In genomic region chr6:157107915-157108651, GRCh38 we compare ENCODE assay signal across 9 cellular contexts.
DNase-seq lines count a peak whose midpoint lies in the region; ATAC-seq lines count a peak whose summit lies in the region.
"Had no signal": no experiment of that assay in that cellular context is flagged by ENCODE, and none has a peak within 500 bp of the region (broad histone marks: within the 10 kb centered on the region; RNA-seq: fewer than 3 reads in every experiment).

No MANE protein-coding gene starts in this region.

- no peak overlapping the region for H3K27ac ChIP-seq in aorta (ENCODE audit: low read depth in 1 of 2, low read length in 2 of 2)

- H3K36me3 ChIP-seq in aorta (ENCODE audit: control insufficient read depth in 1 of 2, insufficient read depth in 2 of 2, low read length in 1 of 2) = no peaks in the 10 kb centered on the region

- DNase-seq in stimulated activated CD4-positive, alpha-beta T cell treated with anti-CD3 and anti-CD28 coated beads, Interleukin-1b, Interleukin-23, amount 100 ng/mL, for 48 hours = peak; percentile 15
- no peak for DNase-seq in stimulated activated CD4-positive, alpha-beta T cell treated with anti-CD3 and anti-CD28 coated beads, Interleukin-12 subunit alpha, Interleukin-12 subunit beta, amount 100 ng/mL, for 4 hours
- DNase-seq in amniotic epithelial cell (ENCODE audit: low read depth) = peak; percentile 98
- no peak for DNase-seq in left lobe of liver (ENCODE audit: low spot score)
- DNase-seq in aorta = no peak
- DNase-seq in GM19238 (ENCODE audit: insufficient read length, low spot score) = no peak
- no peak for DNase-seq in NCI-H446 (lab: John Stamatoyannopoulos, UW)
- DNase-seq: SHP77 had no signal

- H3K9me3 ChIP-seq in aorta (ENCODE audit: control insufficient read depth, low read length) = no peaks in the 10 kb centered on the region

- no peaks in the 10 kb centered on the region for H3K27me3 ChIP-seq in aorta (ENCODE audit: control insufficient read depth in 1 of 2, insufficient read depth in 2 of 2, low read length in 1 of 2)

- H3K4me3 ChIP-seq in aorta (ENCODE audit: low read length in 2 of 2) = no peak overlapping the region

- intact Hi-C loops in aorta (cut with DNase I) = no loop called here

- ATAC-seq in left lobe of liver (peak; percentile 38), aorta (ENCODE audit: low FRiP score) (peak; percentile 56), HG02870 (IDR thresholded peaks at IDR 0.05; ENCODE audit: unreplicated experiment) (no peak)

- 47 to 48% methylated on average over 6 of the region's 6 CpGs for WGBS in aorta, 2 donors

- H3K4me1 ChIP-seq in aorta (ENCODE audit: control insufficient read depth in 1 of 2, insufficient read depth in 2 of 2, low read length in 2 of 2) = peaks cover 0 to 2% of the 10 kb centered on the region in 2 donors

Comparison
In these comparisons a context has a peak if more than half of its experiments do, and no peak if none do; other contexts are left out.
1. DNase-seq: peak in stimulated activated CD4-positive, alpha-beta T cell treated with anti-CD3 and anti-CD28 coated beads, Interleukin-1b, Interleukin-23, amount 100 ng/mL, for 48 hours (single experiment) and amniotic epithelial cell (single experiment); none in stimulated activated CD4-positive, alpha-beta T cell treated with anti-CD3 and anti-CD28 coated beads, Interleukin-12 subunit alpha, Interleukin-12 subunit beta, amount 100 ng/mL, for 4 hours (single experiment), left lobe of liver (single experiment), aorta (0 of 2), GM19238 (single experiment) and NCI-H446 (0 of 2).